In genomic region chr10:27950165-27950564, GRCh38 we compare ENCODE assay signal across 30 cellular contexts. TPM values are rescaled to one million over a fixed set of nuclear protein-coding genes. Genes with fewer than 3 reads are reported as not detected.
"Had no signal": no experiment of that assay in that cellular context is flagged by ENCODE, and none has a peak within 500 bp of the region (broad histone marks: within the 10 kb centered on the region; RNA-seq: fewer than 3 reads in every experiment).

No MANE protein-coding gene starts in this region.

- H3K4me1 ChIP-seq: adrenal gland, esophagus muscularis mucosa, gastroesophageal sphincter, heart right ventricle had no signal

- H3K27ac Mint-ChIP-seq: activated CD4-positive, alpha-beta memory T cell treated with anti-CD3 and anti-CD28 coated beads for 36 hours; activated CD8-positive, alpha-beta memory T cell treated with anti-CD3 and anti-CD28 coated beads, Interleukin-2, amount 10 ng/mL, durations not matched to agents 7 days and 5 days; activated CD8-positive, alpha-beta T cell treated with anti-CD3 and anti-CD28 coated beads, Interleukin-2, amount 10 ng/mL, durations not matched to agents 7 days and 5 days; activated naive CD8-positive, alpha-beta T cell; dendritic cell treated with granulocyte-macrophage colony-stimulating factor and Interleukin-4, amounts not matched to agents 40 ng/mL and 50 ng/mL, for 4 days; effector memory CD8-positive, alpha-beta T cell; WTC11 had no signal

- DNase-seq: activated CD4-positive, alpha-beta memory T cell treated with anti-CD3 and anti-CD28 coated beads for 36 hours; activated CD4-positive, alpha-beta T cell treated with anti-CD3 and anti-CD28 coated beads for 48 hours; activated CD4-positive, alpha-beta T cell treated with anti-CD3 and anti-CD28 coated beads, Interleukin-2, amount 50 U/mL, for 1 hour; activated CD8-positive, alpha-beta memory T cell treated with anti-CD3 and anti-CD28 coated beads, Interleukin-2, amount 10 ng/mL, durations not matched to agents 7 days and 5 days; activated CD8-positive, alpha-beta memory T cell treated with anti-CD3 and anti-CD28 coated beads, Interleukin-2, amount 50 U/mL, for 4 hours; activated CD8-positive, alpha-beta T cell treated with anti-CD3 and anti-CD28 coated beads, Interleukin-2, amount 10 ng/mL, durations not matched to agents 7 days and 5 days; activated gamma-delta T cell; activated naive CD4-positive, alpha-beta T cell treated with anti-CD3 and anti-CD28 coated beads, Interleukin-2, amount 50 U/mL, for 16 hours; activated naive CD4-positive, alpha-beta T cell treated with Interleukin-2 at 50 U/mL for 16 hours; activated T-cell treated with anti-CD3 and anti-CD28 coated beads, Interleukin-2, amount 50 U/mL, for 1 hour; activated T-cell treated with anti-CD3 and anti-CD28 coated beads, Interleukin-2, amount 50 U/mL, for 48 hours; adrenal gland; amygdala; aorta; brain microvascular endothelial cell; effector CD4-positive, alpha-beta T cell; effector memory CD8-positive, alpha-beta T cell; erythroblast; foreskin melanocyte; heart right ventricle; T-helper 2 cell had no signal

- H3K36me3 Mint-ChIP-seq: activated CD4-positive, alpha-beta memory T cell treated with anti-CD3 and anti-CD28 coated beads for 36 hours; WTC11 had no signal

- H3K9me3 Mint-ChIP-seq: activated CD4-positive, alpha-beta memory T cell treated with anti-CD3 and anti-CD28 coated beads for 36 hours; central memory CD8-positive, alpha-beta T cell; dendritic cell treated with granulocyte-macrophage colony-stimulating factor and Interleukin-4, amounts not matched to agents 40 ng/mL and 50 ng/mL, for 4 days; effector memory CD8-positive, alpha-beta T cell; WTC11 had no signal

- H3K27me3 ChIP-seq: adrenal gland, brain microvascular endothelial cell, esophagus muscularis mucosa, gastroesophageal sphincter had no signal

- H3K27me3 Mint-ChIP-seq: activated naive CD8-positive, alpha-beta T cell; dendritic cell treated with granulocyte-macrophage colony-stimulating factor and Interleukin-4, amounts not matched to agents 40 ng/mL and 50 ng/mL, for 4 days had no signal

- H3K36me3 ChIP-seq: adrenal gland, brain microvascular endothelial cell, esophagus muscularis mucosa, gastroesophageal sphincter, heart right ventricle had no signal

- H3K4me3 ChIP-seq: adrenal gland, coronary artery, esophagus muscularis mucosa, gastroesophageal sphincter, heart right ventricle had no signal

- H3K4me3 Mint-ChIP-seq: activated CD4-positive, alpha-beta memory T cell treated with anti-CD3 and anti-CD28 coated beads for 36 hours; activated CD8-positive, alpha-beta memory T cell treated with anti-CD3 and anti-CD28 coated beads, Interleukin-2, amount 10 ng/mL, durations not matched to agents 7 days and 5 days; activated CD8-positive, alpha-beta T cell treated with anti-CD3 and anti-CD28 coated beads, Interleukin-2, amount 10 ng/mL, durations not matched to agents 7 days and 5 days; activated naive CD8-positive, alpha-beta T cell; central memory CD8-positive, alpha-beta T cell; dendritic cell treated with granulocyte-macrophage colony-stimulating factor and Interleukin-4, amounts not matched to agents 40 ng/mL and 50 ng/mL, for 4 days; effector memory CD8-positive, alpha-beta T cell; WTC11 had no signal

- H3K27ac ChIP-seq: adrenal gland, brain microvascular endothelial cell, coronary artery, esophagus muscularis mucosa, gastroesophageal sphincter, heart right ventricle had no signal

- ATAC-seq: activated CD8-positive, alpha-beta memory T cell treated with anti-CD3 and anti-CD28 coated beads, Interleukin-2, amount 10 ng/mL, durations not matched to agents 7 days and 5 days; activated CD8-positive, alpha-beta T cell treated with anti-CD3 and anti-CD28 coated beads, Interleukin-2, amount 10 ng/mL, durations not matched to agents 7 days and 5 days; effector memory CD8-positive, alpha-beta T cell; gastroesophageal sphincter; heart right ventricle had no signal

- H3K4me1 Mint-ChIP-seq: activated CD8-positive, alpha-beta memory T cell treated with anti-CD3 and anti-CD28 coated beads, Interleukin-2, amount 10 ng/mL, durations not matched to agents 7 days and 5 days; central memory CD8-positive, alpha-beta T cell had no signal

- H3K9me3 ChIP-seq: adrenal gland, esophagus muscularis mucosa, gastroesophageal sphincter, heart right ventricle had no signal

RNA-seq across cellular contexts. Expression of gene ODAD2, which starts 48.7 kb away (rescaled TPM):
- total RNA-seq: activated CD8-positive, alpha-beta memory T cell treated with anti-CD3 and anti-CD28 coated beads, Interleukin-2, amount 10 ng/mL, durations not matched to agents 7 days and 5 days; activated CD8-positive, alpha-beta T cell treated with anti-CD3 and anti-CD28 coated beads, Interleukin-2, amount 10 ng/mL, durations not matched to agents 7 days and 5 days; bronchial epithelial cell; T-helper 1 cell treated with Interleukin-12 subunit alpha and Interleukin-12 subunit beta and Interleukin-4 antibody, amounts not matched to agents 30 ng/mL and 1 ng/mL, for 36 hours had no signal
